Comparison of ENCODE assay signal across 20 cellular contexts in genomic region chr18:76443519-76444435, GRCh38. TPM values are rescaled to one million over a fixed set of nuclear protein-coding genes. Genes with fewer than 3 reads are reported as not detected.
DNase-seq lines count a peak whose midpoint lies in the region; ATAC-seq, FAIRE-seq and TF ChIP-seq lines count a peak whose summit lies in the region.
"Had no signal": no experiment of that assay in that cellular context is flagged by ENCODE, and none has a peak within 500 bp of the region (broad histone marks: within the 10 kb centered on the region; RNA-seq: fewer than 3 reads in every experiment).

No MANE protein-coding gene starts in this region.

- TF ChIP-seq CTCF in BE2C (IDR thresholded peaks at IDR 0.05; ENCODE audit: low read depth, low read length): no peak
- TF ChIP-seq CTCF in coronary artery (IDR thresholded peaks at IDR 0.05): no peak

- peaks cover 17% of the 10 kb centered on the region for H3K36me3 ChIP-seq in BE2C

- DNase-seq in BE2C (peak; percentile 28), GM12891 (ENCODE audit: insufficient read length, low spot score) (no peak), coronary artery (ENCODE audit: low spot score) (peak; percentile 40), posterior vena cava (ENCODE audit: low spot score) (peak; percentile 58), NCI-H146 treated with DMSO at 0.1 percent for 48 hours (lab: John Stamatoyannopoulos, UW; ENCODE audit: unreplicated experiment) (no peak), RKO (ENCODE audit: low spot score) (no peak), DMS79 treated with DMSO at 0.1 percent for 48 hours (lab: John Stamatoyannopoulos, UW) (no peak)
- DNase-seq: activated CD8-positive, alpha-beta T cell treated with anti-CD3 and anti-CD28 coated beads for 36 hours; amniotic stem cell; cerebellar nuclear complex; effector memory CD8-positive, alpha-beta T cell; hypothalamus; NCI-H1048; right cardiac atrium had no signal

- H3K27me3 ChIP-seq in BE2C: no peaks in the 10 kb centered on the region

- H3K4me1 ChIP-seq in BE2C: peaks cover 8% of the 10 kb centered on the region; the same call in 1 of the 2 replicates

- H3K9me3 ChIP-seq in BE2C: no peaks in the 10 kb centered on the region

- TF ChIP-seq POLR2A in GM12891 (IDR thresholded peaks at IDR 0.05; ENCODE audit: low read depth, low read length): no peak

- no peak overlapping the region for H3K27ac ChIP-seq in coronary artery
- H3K27ac ChIP-seq: KMS-11, VCaP had no signal

- intact Hi-C loops in posterior vena cava (cut with DNase I): no loop called here

- ATAC-seq in GM21360 (IDR thresholded peaks at IDR 0.05; ENCODE audit: unreplicated experiment): no peak
- ATAC-seq: activated CD8-positive, alpha-beta T cell treated with anti-CD3 and anti-CD28 coated beads for 36 hours; activated T-helper 17 cell treated with anti-CD3 and anti-CD28 coated beads, Interleukin-2, amount 50 U/mL, for 72 hours; effector memory CD8-positive, alpha-beta T cell; right cardiac atrium; Right ventricle myocardium inferior had no signal

- H3K4me3 ChIP-seq in BE2C (ENCODE audit: low read depth, low read length) (no peak overlapping the region), coronary artery (no peak overlapping the region)

- peak; percentile 50 for FAIRE-seq in GM12891 (lab: Jason Lieb, UNC)
- FAIRE-seq: H54 had no signal

TF ChIP-seq in GM12891, 5 proteins besides CTCF, POLR2A, EP300 and RAD21:
- TF ChIP-seq PAX5 (IDR thresholded peaks at IDR 0.05; ENCODE audit: insufficient read depth, low read length, severe bottlenecking): no peak

RNA-seq across cellular contexts. Expression of gene ZNF516, which starts 51.3 kb away (rescaled TPM):
- polyA plus RNA-seq in BE2C (2012; ENCODE audit: insufficient read depth, insufficient read length, low read depth): 11.1 TPM
- 10.7 TPM for polyA plus RNA-seq in GM12891 (2012; ENCODE audit: low read depth, missing spikeins)
- total RNA-seq in posterior vena cava: 10 to 100 TPM; 24.3 to 32.5 TPM

Comparison
In these comparisons a context has a peak if more than half of its experiments do, and no peak if none do; other contexts are left out.
1. DNase-seq: peak in BE2C (single experiment), coronary artery (single experiment) and posterior vena cava (single experiment); none in GM12891 (single experiment), NCI-H146 treated with DMSO at 0.1 percent for 48 hours (single experiment), RKO (single experiment) and DMS79 treated with DMSO at 0.1 percent for 48 hours (single experiment).